Comparison of ENCODE assay signal across 4 cellular contexts in genomic region chr17:67349420-67349819, GRCh38.
TF ChIP-seq lines count a peak whose summit lies in the region.

No MANE protein-coding gene starts in this region.

TF ChIP-seq in A549, 52 proteins besides CTCF, POLR2A, EP300 and RAD21:
- no peak for TF ChIP-seq CBX8 (IDR thresholded peaks at IDR 0.05)
- TF ChIP-seq RNF2 (IDR thresholded peaks at IDR 0.05; ENCODE audit: borderline replicate concordance, low read depth): no peak
- TF ChIP-seq, protein P1, sequence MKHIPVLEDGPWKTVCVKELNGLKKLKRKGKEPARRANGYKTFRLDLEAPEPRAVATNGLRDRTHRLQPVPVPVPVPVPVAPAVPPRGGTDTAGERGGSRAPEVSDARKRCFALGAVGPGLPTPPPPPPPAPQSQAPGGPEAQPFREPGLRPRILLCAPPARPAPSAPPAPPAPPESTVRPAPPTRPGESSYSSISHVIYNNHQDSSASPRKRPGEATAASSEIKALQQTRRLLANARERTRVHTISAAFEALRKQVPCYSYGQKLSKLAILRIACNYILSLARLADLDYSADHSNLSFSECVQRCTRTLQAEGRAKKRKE (CRISPR knock-in tag; IDR thresholded peaks at IDR 0.05; ENCODE audit: low read depth): no peak
- no peak for TF ChIP-seq MAX (IDR thresholded peaks at IDR 0.05)
- TF ChIP-seq, protein P2, sequence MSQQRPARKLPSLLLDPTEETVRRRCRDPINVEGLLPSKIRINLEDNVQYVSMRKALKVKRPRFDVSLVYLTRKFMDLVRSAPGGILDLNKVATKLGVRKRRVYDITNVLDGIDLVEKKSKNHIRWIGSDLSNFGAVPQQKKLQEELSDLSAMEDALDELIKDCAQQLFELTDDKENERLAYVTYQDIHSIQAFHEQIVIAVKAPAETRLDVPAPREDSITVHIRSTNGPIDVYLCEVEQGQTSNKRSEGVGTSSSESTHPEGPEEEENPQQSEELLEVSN (IDR thresholded peaks at IDR 0.05; ENCODE audit: borderline replicate concordance, low read depth): no peak
- no peak for TF ChIP-seq ZFP36 (IDR thresholded peaks at IDR 0.05; ENCODE audit: borderline replicate concordance, partially characterized antibody)
- no peak for TF ChIP-seq NR3C1 (IDR thresholded peaks at IDR 0.05)
- no peak for TF ChIP-seq HOXB5 (CRISPR knock-in tag; IDR thresholded peaks at IDR 0.05)
- TF ChIP-seq RARB (CRISPR knock-in tag; IDR thresholded peaks at IDR 0.05): no peak
- TF ChIP-seq MAZ (IDR thresholded peaks at IDR 0.05; ENCODE audit: borderline replicate concordance, low read depth, low read length): no peak
- no peak for TF ChIP-seq ZC3H11A (IDR thresholded peaks at IDR 0.05)
- TF ChIP-seq JUNB (IDR thresholded peaks at IDR 0.05): no peak

TF ChIP-seq in HEK293, 187 proteins besides CTCF, POLR2A, EP300 and RAD21:
- no peak for TF ChIP-seq KLF10 (tag by site-specific recombination; IDR thresholded peaks at IDR 0.05)
- TF ChIP-seq ZNF558 (tag by site-specific recombination; IDR thresholded peaks at IDR 0.05): peak; percentile 97

TF ChIP-seq in PFSK-1, 5 proteins besides CTCF, POLR2A, EP300 and RAD21:
- TF ChIP-seq POLR2AphosphoS5 (IDR thresholded peaks at IDR 0.05; ENCODE audit: low read depth, low read length): 0 out of 2 replicates have a peak, but pooled peaks have one; percentile 30
- no peak for TF ChIP-seq FOXP2 (optimal IDR thresholded peaks at IDR 0.05; ENCODE audit: borderline replicate concordance, extremely low read depth, extremely low read length, insufficient read depth)
TF ChIP-seq in PFSK-1: peak in this region for 1.

TF ChIP-seq in HepG2, 621 proteins besides CTCF, POLR2A, EP300 and RAD21:
- no peak for TF ChIP-seq HMGA1 (CRISPR knock-in tag; conservative IDR thresholded peaks at IDR 0.05)
- TF ChIP-seq ISX (CRISPR knock-in tag; conservative IDR thresholded peaks at IDR 0.05): no peak
- TF ChIP-seq PAX8 (CRISPR knock-in tag; IDR thresholded peaks at IDR 0.05; ENCODE audit: borderline replicate concordance): no peak
- no peak for TF ChIP-seq FOXJ3 (CRISPR knock-in tag; IDR thresholded peaks at IDR 0.05; ENCODE audit: borderline replicate concordance)
